11 cellular contexts compared by ENCODE assay signal in genomic region chr10:117241541-117242462, GRCh38. TPM values are rescaled to one million over a fixed set of nuclear protein-coding genes. Genes with fewer than 3 reads are reported as not detected.
DNase-seq lines count a peak whose midpoint lies in the region; ATAC-seq and TF ChIP-seq lines count a peak whose summit lies in the region.
"Had no signal": no experiment of that assay in that cellular context is flagged by ENCODE, and none has a peak within 500 bp of the region (broad histone marks: within the 10 kb centered on the region; RNA-seq: fewer than 3 reads in every experiment).

No MANE protein-coding gene starts in this region.

- TF ChIP-seq CTCF in activated CD8-positive, alpha-beta T cell treated with anti-CD3 and anti-CD28 coated beads for 36 hours (IDR thresholded peaks at IDR 0.05) = no peak

- no peaks in the 10 kb centered on the region for H3K9me3 Mint-ChIP-seq in activated CD8-positive, alpha-beta T cell treated with anti-CD3 and anti-CD28 coated beads for 36 hours
- H3K9me3 Mint-ChIP-seq in stimulated activated naive B cell treated with anti-CD40 and anti-IgM and Interleukin-4, amounts not matched to agents 10 μg/mL and 1 μg/mL and 100 μg/mL, for 72 hours = peaks cover 5 to 14% of the 10 kb centered on the region in 2 donors

- peaks cover 35% of the 10 kb centered on the region for H3K27me3 Mint-ChIP-seq in activated CD8-positive, alpha-beta T cell treated with anti-CD3 and anti-CD28 coated beads for 36 hours
- H3K27me3 Mint-ChIP-seq in stimulated activated naive B cell treated with anti-CD40 and anti-IgM and Interleukin-4, amounts not matched to agents 10 μg/mL and 1 μg/mL and 100 μg/mL, for 72 hours = peaks cover 42 to 47% of the 10 kb centered on the region in 2 donors

- H3K27ac Mint-ChIP-seq in activated CD8-positive, alpha-beta T cell treated with anti-CD3 and anti-CD28 coated beads for 36 hours = no peak overlapping the region
- H3K27ac Mint-ChIP-seq in stimulated activated naive B cell treated with anti-CD40 and anti-IgM and Interleukin-4, amounts not matched to agents 10 μg/mL and 1 μg/mL and 100 μg/mL, for 72 hours = peak overlapping the region; percentile 75
- H3K27ac Mint-ChIP-seq: memory B cell had no signal

- POLR2A ChIA-PET in activated CD8-positive, alpha-beta T cell treated with anti-CD3 and anti-CD28 coated beads for 36 hours (lab: Charles Lee) = no interaction called here

- H3K36me3 Mint-ChIP-seq in activated CD8-positive, alpha-beta T cell treated with anti-CD3 and anti-CD28 coated beads for 36 hours (ENCODE audit: low read depth) = no peaks in the 10 kb centered on the region
- no peaks in the 10 kb centered on the region for H3K36me3 Mint-ChIP-seq in stimulated activated naive B cell treated with anti-CD40 and anti-IgM and Interleukin-4, amounts not matched to agents 10 μg/mL and 1 μg/mL and 100 μg/mL, for 72 hours
- H3K36me3 Mint-ChIP-seq: memory B cell had no signal

- CTCF ChIA-PET in activated CD8-positive, alpha-beta T cell treated with anti-CD3 and anti-CD28 coated beads for 36 hours (lab: Charles Lee) = interaction anchor here (2.2 kb wide), 1 partner anchor 25 kb away, joined by 8 read pairs; no protein-coding TSS in a partner anchor

- peak; percentile 27 for DNase-seq in activated effector memory CD4-positive, alpha-beta T cell treated with anti-CD3 and anti-CD28 coated beads, Interleukin-2, amount 50 U/mL, for 16 hours
- no peak for DNase-seq in activated effector memory CD4-positive, alpha-beta T cell treated with Interleukin-2 at 50 U/mL for 16 hours
- no peak for DNase-seq in activated CD8-positive, alpha-beta T cell treated with anti-CD3 and anti-CD28 coated beads for 36 hours
- DNase-seq in iris pigment epithelial cell (ENCODE audit: low read depth) (peak; percentile 11), sciatic nerve (ENCODE audit: low spot score) (no peak)
- no peak for DNase-seq in stimulated activated naive B cell treated with anti-CD40 and anti-IgM and Interleukin-4, amounts not matched to agents 10 μg/mL and 1 μg/mL and 100 μg/mL, for 72 hours
- DNase-seq in effector CD8-positive, alpha-beta T cell (lab: John Stamatoyannopoulos, UW) = no peak
- DNase-seq: Calu3 had no signal

- peak; percentile 34 for ATAC-seq in activated CD8-positive, alpha-beta T cell treated with anti-CD3 and anti-CD28 coated beads for 36 hours
- ATAC-seq in stimulated activated naive B cell treated with anti-CD40 and anti-IgM and Interleukin-4, amounts not matched to agents 10 μg/mL and 1 μg/mL and 100 μg/mL, for 72 hours (replicated peaks) = no peak
- ATAC-seq in sciatic nerve (no peak), HG03025 (IDR thresholded peaks at IDR 0.05; ENCODE audit: low FRiP score, unreplicated experiment) (no peak)

- H3K4me3 Mint-ChIP-seq in activated CD8-positive, alpha-beta T cell treated with anti-CD3 and anti-CD28 coated beads for 36 hours = peak overlapping the region; percentile 34
- H3K4me3 Mint-ChIP-seq in stimulated activated naive B cell treated with anti-CD40 and anti-IgM and Interleukin-4, amounts not matched to agents 10 μg/mL and 1 μg/mL and 100 μg/mL, for 72 hours = peak overlapping the region in 1 of 2 donors; percentile 46
- H3K4me3 Mint-ChIP-seq: memory B cell had no signal

- intact Hi-C loops in activated CD8-positive, alpha-beta T cell treated with anti-CD3 and anti-CD28 coated beads for 36 hours (cut with micrococcal nuclease) = no loop called here
- intact Hi-C loops in sciatic nerve (cut with DNase I) = no loop called here

- H3K4me1 Mint-ChIP-seq in activated CD8-positive, alpha-beta T cell treated with anti-CD3 and anti-CD28 coated beads for 36 hours (ENCODE audit: low read depth) = peaks cover 3% of the 10 kb centered on the region
- peaks cover 3 to 8% of the 10 kb centered on the region in 2 donors for H3K4me1 Mint-ChIP-seq in stimulated activated naive B cell treated with anti-CD40 and anti-IgM and Interleukin-4, amounts not matched to agents 10 μg/mL and 1 μg/mL and 100 μg/mL, for 72 hours

RNA-seq across cellular contexts. Expression of gene SLC18A2, which starts 0.9 kb away (rescaled TPM):
- under 1 TPM in 1 of 2 experiments, not detected in 1; 0.14 TPM for total RNA-seq in activated CD8-positive, alpha-beta T cell treated with anti-CD3 and anti-CD28 coated beads for 36 hours
- 1.2 TPM for total RNA-seq in sciatic nerve
- total RNA-seq: Calu3 had no signal

RNA-seq across cellular contexts. Expression of gene KCNK18, which starts 44.5 kb away (rescaled TPM):
- not detected for total RNA-seq in activated CD8-positive, alpha-beta T cell treated with anti-CD3 and anti-CD28 coated beads for 36 hours
- not detected for total RNA-seq in sciatic nerve
- total RNA-seq: adrenal gland, Calu3 had no signal

Comparison
In these comparisons a context has a peak if more than half of its experiments do, and no peak if none do; other contexts are left out.
1. DNase-seq: peak in activated effector memory CD4-positive, alpha-beta T cell treated with anti-CD3 and anti-CD28 coated beads, Interleukin-2, amount 50 U/mL, for 16 hours (single experiment) and iris pigment epithelial cell (single experiment); none in activated effector memory CD4-positive, alpha-beta T cell treated with Interleukin-2 at 50 U/mL for 16 hours (single experiment), activated CD8-positive, alpha-beta T cell treated with anti-CD3 and anti-CD28 coated beads for 36 hours (single experiment), stimulated activated naive B cell treated with anti-CD40 and anti-IgM and Interleukin-4, amounts not matched to agents 10 μg/mL and 1 μg/mL and 100 μg/mL, for 72 hours (single experiment), effector CD8-positive, alpha-beta T cell (single experiment) and sciatic nerve (single experiment).